18 cellular contexts compared by ENCODE assay signal in the genomic region with DNA sequence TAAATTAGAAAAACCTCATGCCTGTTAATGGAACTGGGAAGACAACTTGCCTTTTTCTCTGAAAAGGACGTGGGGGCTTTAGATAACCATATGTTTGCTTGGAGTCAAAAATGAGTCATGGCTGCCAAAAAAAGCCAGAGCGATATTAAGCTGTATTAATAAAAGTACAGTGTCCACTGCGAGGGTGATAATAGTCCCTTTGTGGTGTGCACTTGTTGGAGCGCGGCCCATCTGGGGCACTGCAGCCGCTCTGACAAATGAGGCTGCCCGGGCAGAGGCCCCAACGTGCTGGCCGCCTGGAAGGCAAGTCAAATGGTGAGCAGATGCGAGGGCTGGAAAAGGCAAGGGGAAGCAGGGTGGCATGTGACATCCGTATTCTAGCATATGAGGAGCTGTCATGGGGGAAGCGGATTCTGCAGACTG.
DNase-seq lines count a peak whose midpoint lies in the region; ATAC-seq and TF ChIP-seq lines count a peak whose summit lies in the region.
"Had no signal": no experiment of that assay in that cellular context is flagged by ENCODE, and none has a peak within 500 bp of the region (broad histone marks: within the 10 kb centered on the region; RNA-seq: fewer than 3 reads in every experiment).

No MANE protein-coding gene starts in this region.

- peak; percentile 55; the same call in 1 of the 3 replicates for ATAC-seq in SK-N-SH treated with all-trans-retinoic acid at 6 μM for 48 hours
- ATAC-seq in HG03378 (IDR thresholded peaks at IDR 0.05; ENCODE audit: unreplicated experiment) = no peak
- ATAC-seq in activated CD8-positive, alpha-beta T cell treated with anti-CD3 and anti-CD28 coated beads, Interleukin-2, amount 10 ng/mL, durations not matched to agents 7 days and 5 days = no peak
- ATAC-seq: stimulated activated effector memory CD8-positive, alpha-beta T cell treated with anti-CD3 and anti-CD28 coated beads, Interleukin-12 subunit alpha, Interleukin-12 subunit beta, amount 100 ng/mL, for 72 hours; upper lobe of right lung had no signal

- intact Hi-C loops in spleen (cut with DNase I; ENCODE audit: low total_unique reads) = no loop called here

- H3K27ac ChIP-seq in endodermal cell (ENCODE audit: low read depth, low read length) = peak overlapping the region; percentile 36
- H3K27ac ChIP-seq in spleen = no peak overlapping the region
- H3K27ac ChIP-seq: GM23248, neural progenitor cell, upper lobe of right lung had no signal

- H3K9ac ChIP-seq in endodermal cell (ENCODE audit: extremely low read depth, low read length, poor library complexity, severe bottlenecking) = no peak overlapping the region
- H3K9ac ChIP-seq: GM23248, neural progenitor cell had no signal

- TF ChIP-seq POLR2A in spleen (IDR thresholded peaks at IDR 0.05) = no peak

- WGBS in endodermal cell (ENCODE audit: insufficient coverage in 1 of 2, insufficient read length in 1 of 2), 2 experiments = 77 to 89% methylated on average over 11 to 12 of the region's 12 CpGs
- 80 to 88% (median 85%) methylated on average over 12 of the region's 12 CpGs for WGBS in spleen, 5 donors

- no peaks in the 10 kb centered on the region for H3K36me3 ChIP-seq in endodermal cell (ENCODE audit: control insufficient read depth, insufficient read depth, low read length)
- no peaks in the 10 kb centered on the region for H3K36me3 ChIP-seq in spleen
- H3K36me3 ChIP-seq: neural progenitor cell, upper lobe of right lung had no signal

- H3K4me3 Mint-ChIP-seq in endodermal cell (no peak overlapping the region), neural crest cell (peak overlapping the region; percentile 4)
- no peak overlapping the region for H3K4me3 Mint-ChIP-seq in activated CD8-positive, alpha-beta T cell treated with anti-CD3 and anti-CD28 coated beads, Interleukin-2, amount 10 ng/mL, durations not matched to agents 7 days and 5 days
- H3K4me3 Mint-ChIP-seq: activated B cell treated with CpG ODN at 0.5 μM for 24 hours; neural progenitor cell; stimulated activated effector memory CD8-positive, alpha-beta T cell treated with anti-CD3 and anti-CD28 coated beads, Interleukin-12 subunit alpha, Interleukin-12 subunit beta, amount 100 ng/mL, for 72 hours had no signal

- H3K4me1 Mint-ChIP-seq in endodermal cell (peaks cover 6% of the 10 kb centered on the region), neural crest cell (peaks cover 53% of the 10 kb centered on the region)
- no peaks in the 10 kb centered on the region for H3K4me1 Mint-ChIP-seq in activated CD8-positive, alpha-beta T cell treated with anti-CD3 and anti-CD28 coated beads, Interleukin-2, amount 10 ng/mL, durations not matched to agents 7 days and 5 days (ENCODE audit: low read depth)
- H3K4me1 Mint-ChIP-seq: activated B cell treated with CpG ODN at 0.5 μM for 24 hours; stimulated activated effector memory CD8-positive, alpha-beta T cell treated with anti-CD3 and anti-CD28 coated beads, Interleukin-12 subunit alpha, Interleukin-12 subunit beta, amount 100 ng/mL, for 72 hours had no signal

- H3K4me1 ChIP-seq in endodermal cell (ENCODE audit: control insufficient read depth, insufficient read depth, low read length) (no peaks in the 10 kb centered on the region), spleen (no peaks in the 10 kb centered on the region)
- H3K4me1 ChIP-seq: neural progenitor cell had no signal

- H3K27ac Mint-ChIP-seq in endodermal cell (no peak overlapping the region), neural crest cell (ENCODE audit: unreplicated experiment) (peak overlapping the region; percentile 70)
- no peak overlapping the region for H3K27ac Mint-ChIP-seq in activated CD8-positive, alpha-beta T cell treated with anti-CD3 and anti-CD28 coated beads, Interleukin-2, amount 10 ng/mL, durations not matched to agents 7 days and 5 days
- H3K27ac Mint-ChIP-seq: activated B cell treated with CpG ODN at 0.5 μM for 24 hours; neural progenitor cell; stimulated activated effector memory CD8-positive, alpha-beta T cell treated with anti-CD3 and anti-CD28 coated beads, Interleukin-12 subunit alpha, Interleukin-12 subunit beta, amount 100 ng/mL, for 72 hours had no signal

- H3K27me3 Mint-ChIP-seq in endodermal cell (ENCODE audit: insufficient read depth) (peaks cover 2% of the 10 kb centered on the region), neural crest cell (ENCODE audit: low read depth) (peaks cover 2% of the 10 kb centered on the region)
- peaks cover 7% of the 10 kb centered on the region for H3K27me3 Mint-ChIP-seq in activated CD8-positive, alpha-beta T cell treated with anti-CD3 and anti-CD28 coated beads, Interleukin-2, amount 10 ng/mL, durations not matched to agents 7 days and 5 days (ENCODE audit: low read depth)

- peak; percentile 93 for DNase-seq in Ammon's horn (ENCODE audit: low spot score)
- no peak for DNase-seq in endodermal cell
- no peak for DNase-seq in neural crest cell (ENCODE audit: low read depth, low spot score)
- DNase-seq in spleen = no peak
- no peak for DNase-seq in germinal center (ENCODE audit: low spot score)
- no peak for DNase-seq in activated CD8-positive, alpha-beta T cell treated with anti-CD3 and anti-CD28 coated beads, Interleukin-2, amount 10 ng/mL, durations not matched to agents 7 days and 5 days
- DNase-seq: activated B cell treated with CpG ODN at 0.5 μM for 24 hours; activated effector memory CD4-positive, alpha-beta T cell treated with Interleukin-2 at 50 U/mL for 16 hours; GF-D8; GM23248; NCI-H2029; small intestine; upper lobe of right lung had no signal

- H3K27me3 ChIP-seq in endodermal cell (ENCODE audit: control insufficient read depth, insufficient read depth, low read length, poor library complexity, severe bottlenecking) = no peaks in the 10 kb centered on the region
- no peaks in the 10 kb centered on the region for H3K27me3 ChIP-seq in spleen (replicated peaks in 1 of 7)
- H3K27me3 ChIP-seq: neural progenitor cell, upper lobe of right lung had no signal

- H3K9me3 Mint-ChIP-seq in endodermal cell (no peaks in the 10 kb centered on the region), neural crest cell (peaks cover 4% of the 10 kb centered on the region)
- H3K9me3 Mint-ChIP-seq in activated CD8-positive, alpha-beta T cell treated with anti-CD3 and anti-CD28 coated beads, Interleukin-2, amount 10 ng/mL, durations not matched to agents 7 days and 5 days (ENCODE audit: insufficient read depth) = no peaks in the 10 kb centered on the region
- H3K9me3 Mint-ChIP-seq: activated B cell treated with CpG ODN at 0.5 μM for 24 hours; stimulated activated effector memory CD8-positive, alpha-beta T cell treated with anti-CD3 and anti-CD28 coated beads, Interleukin-12 subunit alpha, Interleukin-12 subunit beta, amount 100 ng/mL, for 72 hours had no signal

- no peak overlapping the region for H3K4me3 ChIP-seq in endodermal cell (ENCODE audit: low read length)
- no peak overlapping the region for H3K4me3 ChIP-seq in spleen
- H3K4me3 ChIP-seq: GM23248, lung, neural progenitor cell, upper lobe of right lung had no signal

- TF ChIP-seq CTCF in endodermal cell (conservative IDR thresholded peaks at IDR 0.05) = no peak
- TF ChIP-seq CTCF in neural crest cell (conservative IDR thresholded peaks at IDR 0.05) = no peak
- no peak for TF ChIP-seq CTCF in spleen (IDR thresholded peaks at IDR 0.05 in 8 of 11, conservative IDR thresholded peaks at IDR 0.05 in 3 of 11)

- POLR2A ChIA-PET in activated CD8-positive, alpha-beta T cell treated with anti-CD3 and anti-CD28 coated beads, Interleukin-2, amount 10 ng/mL, durations not matched to agents 7 days and 5 days (lab: Charles Lee) = no interaction called here

- CTCF ChIA-PET in activated CD8-positive, alpha-beta T cell treated with anti-CD3 and anti-CD28 coated beads, Interleukin-2, amount 10 ng/mL, durations not matched to agents 7 days and 5 days (lab: Charles Lee) = interaction anchor here (1.6 kb wide), 1 partner anchor 29 kb away, joined by 3 read pairs; no protein-coding TSS in a partner anchor

- H3K9me3 ChIP-seq in endodermal cell (ENCODE audit: control insufficient read depth, low read length) (no peaks in the 10 kb centered on the region), spleen (no peaks in the 10 kb centered on the region)
- H3K9me3 ChIP-seq: upper lobe of right lung had no signal

- no peaks in the 10 kb centered on the region for H3K36me3 Mint-ChIP-seq in endodermal cell (ENCODE audit: low read depth)
- peaks cover 2% of the 10 kb centered on the region for H3K36me3 Mint-ChIP-seq in neural crest cell (ENCODE audit: low read depth)
- no peaks in the 10 kb centered on the region for H3K36me3 Mint-ChIP-seq in activated CD8-positive, alpha-beta T cell treated with anti-CD3 and anti-CD28 coated beads, Interleukin-2, amount 10 ng/mL, durations not matched to agents 7 days and 5 days (ENCODE audit: low read depth)
- H3K36me3 Mint-ChIP-seq: neural progenitor cell; stimulated activated effector memory CD8-positive, alpha-beta T cell treated with anti-CD3 and anti-CD28 coated beads, Interleukin-12 subunit alpha, Interleukin-12 subunit beta, amount 100 ng/mL, for 72 hours had no signal

TF ChIP-seq in SK-N-SH treated with all-trans-retinoic acid at 6 μM for 48 hours, 23 proteins besides CTCF, POLR2A, EP300 and RAD21 (continues in another document):
- TF ChIP-seq, protein P1, sequence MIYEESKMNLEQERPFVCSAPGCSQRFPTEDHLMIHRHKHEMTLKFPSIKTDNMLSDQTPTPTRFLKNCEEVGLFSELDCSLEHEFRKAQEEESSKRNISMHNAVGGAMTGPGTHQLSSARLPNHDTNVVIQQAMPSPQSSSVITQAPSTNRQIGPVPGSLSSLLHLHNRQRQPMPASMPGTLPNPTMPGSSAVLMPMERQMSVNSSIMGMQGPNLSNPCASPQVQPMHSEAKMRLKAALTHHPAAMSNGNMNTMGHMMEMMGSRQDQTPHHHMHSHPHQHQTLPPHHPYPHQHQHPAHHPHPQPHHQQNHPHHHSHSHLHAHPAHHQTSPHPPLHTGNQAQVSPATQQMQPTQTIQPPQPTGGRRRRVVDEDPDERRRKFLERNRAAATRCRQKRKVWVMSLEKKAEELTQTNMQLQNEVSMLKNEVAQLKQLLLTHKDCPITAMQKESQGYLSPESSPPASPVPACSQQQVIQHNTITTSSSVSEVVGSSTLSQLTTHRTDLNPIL (CRISPR knock-in tag; IDR thresholded peaks at IDR 0.05; ENCODE audit: low read depth) = no peak
- TF ChIP-seq ESRRG (CRISPR knock-in tag; IDR thresholded peaks at IDR 0.05) = no peak
- TF ChIP-seq PPARA (CRISPR knock-in tag; IDR thresholded peaks at IDR 0.05; ENCODE audit: borderline replicate concordance) = 0 out of 2 replicates have a peak, but pooled peaks have one; percentile 3
- TF ChIP-seq ZNF70 (CRISPR knock-in tag; IDR thresholded peaks at IDR 0.05) = peak; percentile 70
